ENCODE assay signal across 9 cellular contexts in genomic region chr7:76591602-76592304, GRCh38. TPM values are rescaled to one million over a fixed set of nuclear protein-coding genes. Genes with fewer than 3 reads are reported as not detected.
DNase-seq lines count a peak whose midpoint lies in the region; ATAC-seq, FAIRE-seq and TF ChIP-seq lines count a peak whose summit lies in the region.
"Not testable (repeated sequence)": the region's sequence is repeated elsewhere in the genome, so short reads cannot be mapped to it uniquely, and the experiment has no call there.
"Had no signal": no experiment of that assay in that cellular context is flagged by ENCODE, and none has a peak within 500 bp of the region (broad histone marks: within the 10 kb centered on the region; RNA-seq: fewer than 3 reads in every experiment).

No MANE protein-coding gene starts in this region.

- FAIRE-seq in GM12892 (lab: Jason Lieb, UNC), result peak; percentile 40
- FAIRE-seq in K562 (lab: Jason Lieb, UNC), result not testable (repeated sequence)

- not testable (repeated sequence) for H3K4me3 ChIP-seq in K562

- H3K9me1 ChIP-seq in K562 (ENCODE audit: control insufficient read depth, insufficient read depth, low read length), result not testable (repeated sequence)

- H3K27me3 ChIP-seq in K562 (ENCODE audit: control insufficient read depth in 2 of 2, insufficient read depth in 2 of 2, low read length in 2 of 2), result not testable (repeated sequence)

- not testable (repeated sequence) for H3K27ac ChIP-seq in K562 (ENCODE audit: extremely low read depth, low read depth, low read length)

- POLR2A ChIA-PET in K562 (lab: Yijun Ruan, JAX), result not testable (repeated sequence)

- H3K9me3 ChIP-seq in K562 (replicated peaks; ENCODE audit: control insufficient read depth, insufficient read depth, low read depth, low read length), result not testable (repeated sequence)

- H4K20me1 ChIP-seq in K562 (replicated peaks; ENCODE audit: control insufficient read depth, insufficient read depth, low read length), result not testable (repeated sequence)

- not testable (repeated sequence) for TF ChIP-seq RAD21 in K562 (CRISPR knock-in tag; conservative IDR thresholded peaks at IDR 0.05 in 1 of 2, IDR thresholded peaks at IDR 0.05 in 1 of 2)

- H3K79me2 ChIP-seq in K562 (ENCODE audit: control insufficient read depth, insufficient read depth, low read length), result peaks cover 21% of the 10 kb centered on the region

- peaks cover 21% of the 10 kb centered on the region; the same call in 2 of the 3 replicates for H3K36me3 ChIP-seq in K562 (ENCODE audit: control insufficient read depth, insufficient read depth, low read length)

- ATAC-seq in GM19035 (IDR thresholded peaks at IDR 0.05; ENCODE audit: unreplicated experiment), result peak; percentile 73
- ATAC-seq in GM21447 (IDR thresholded peaks at IDR 0.05; ENCODE audit: unreplicated experiment), result peak; percentile 74
- peak; percentile 66 for ATAC-seq in HG02798 (IDR thresholded peaks at IDR 0.05; ENCODE audit: poor library complexity, unreplicated experiment)
- peak; percentile 74 for ATAC-seq in HG03135 (IDR thresholded peaks at IDR 0.05; ENCODE audit: unreplicated experiment)
- ATAC-seq in HG03575 (IDR thresholded peaks at IDR 0.05; ENCODE audit: extremely low read depth, insufficient number of reproducible peaks, low FRiP score, unreplicated experiment), result peak; percentile 48
- peak; percentile 23; the same call in 1 of the 3 replicates for ATAC-seq in K562
- ATAC-seq in stimulated activated naive B cell treated with anti-CD40 and anti-IgM and Interleukin-4, amounts not matched to agents 10 μg/mL and 1 μg/mL and 100 μg/mL, for 72 hours (replicated peaks), result peak; percentile 93 to 94

- not testable (repeated sequence) for H3K9me3 Mint-ChIP-seq in stimulated activated naive B cell treated with anti-CD40 and anti-IgM and Interleukin-4, amounts not matched to agents 10 μg/mL and 1 μg/mL and 100 μg/mL, for 72 hours

- intact Hi-C loops in K562 (cut with micrococcal nuclease), result not testable (repeated sequence)

- TF ChIP-seq POLR2A in GM12892 (IDR thresholded peaks at IDR 0.05; ENCODE audit: low read depth, low read length); K562 (conservative IDR thresholded peaks at IDR 0.05): not testable (repeated sequence)

- H3K9ac ChIP-seq in K562 (ENCODE audit: insufficient read depth in 1 of 2, low read depth in 2 of 2, low read length in 2 of 2), result not testable (repeated sequence)

- H3K4me1 ChIP-seq in K562 (replicated peaks in 1 of 2; ENCODE audit: control insufficient read depth in 2 of 2, insufficient read depth in 2 of 2, low read length in 2 of 2), result not testable (repeated sequence)

- H3K4me2 ChIP-seq in K562 (ENCODE audit: insufficient read depth, low read length), result not testable (repeated sequence)

- CTCF ChIA-PET in K562 (lab: Yijun Ruan, JAX; ENCODE audit: low intra/inter-chr PET ratio), result not testable (repeated sequence)

- peak overlapping the region in 1 of 2 donors; percentile 25 for H3K4me3 Mint-ChIP-seq in stimulated activated naive B cell treated with anti-CD40 and anti-IgM and Interleukin-4, amounts not matched to agents 10 μg/mL and 1 μg/mL and 100 μg/mL, for 72 hours

- not testable (repeated sequence) for DNase-seq in GM12892 (ENCODE audit: insufficient read length); K562 (ENCODE audit: extremely low read depth in 1 of 4, low spot score in 3 of 4)
- DNase-seq in stimulated activated naive B cell treated with anti-CD40 and anti-IgM and Interleukin-4, amounts not matched to agents 10 μg/mL and 1 μg/mL and 100 μg/mL, for 72 hours, result peak; percentile 19

- BruUV-seq in K562 (replicated peaks; lab: Mats Ljungman, UMichigan), result not testable (repeated sequence)

- not testable (repeated sequence) for H3K27me3 Mint-ChIP-seq in stimulated activated naive B cell treated with anti-CD40 and anti-IgM and Interleukin-4, amounts not matched to agents 10 μg/mL and 1 μg/mL and 100 μg/mL, for 72 hours

- H2AFZ ChIP-seq in K562 (ENCODE audit: low read depth, low read length), result not testable (repeated sequence)

- WGBS in K562 (ENCODE audit: insufficient coverage, low coverage, missing lambda C conversion rate), result 77% methylated on average over 2 of the region's 2 CpGs

- peaks cover 25 to 54% of the 10 kb centered on the region in 2 donors for H3K4me1 Mint-ChIP-seq in stimulated activated naive B cell treated with anti-CD40 and anti-IgM and Interleukin-4, amounts not matched to agents 10 μg/mL and 1 μg/mL and 100 μg/mL, for 72 hours

- H3K27ac Mint-ChIP-seq in stimulated activated naive B cell treated with anti-CD40 and anti-IgM and Interleukin-4, amounts not matched to agents 10 μg/mL and 1 μg/mL and 100 μg/mL, for 72 hours, result peak overlapping the region; percentile 84

- in situ Hi-C loops in K562 (cut with MboI), result not testable (repeated sequence)

- TF ChIP-seq EP300 in K562 (IDR thresholded peaks at IDR 0.05; ENCODE audit: low read length), result not testable (repeated sequence)

- peaks cover 4 to 13% of the 10 kb centered on the region in 2 donors for H3K36me3 Mint-ChIP-seq in stimulated activated naive B cell treated with anti-CD40 and anti-IgM and Interleukin-4, amounts not matched to agents 10 μg/mL and 1 μg/mL and 100 μg/mL, for 72 hours

- TF ChIP-seq CTCF in K562 (IDR thresholded peaks at IDR 0.05 in 2 of 3, conservative IDR thresholded peaks at IDR 0.05 in 1 of 3; ENCODE audit: insufficient read depth in 2 of 3, low read depth in 1 of 3, low read length in 3 of 3), result not testable (repeated sequence)

TF ChIP-seq in K562, 482 proteins besides CTCF, POLR2A, EP300 and RAD21:
- TF ChIP-seq ZNF263 (CRISPR knock-in tag; IDR thresholded peaks at IDR 0.05; ENCODE audit: borderline replicate concordance), result peak; percentile 46; the same call in 1 of the 2 replicates
TF ChIP-seq in K562: peak in this region for 1; not testable (repeated sequence) for 481.

RNA-seq across cellular contexts. Expression of gene POMZP3, which starts 35.3 kb away (rescaled TPM):
- polyA plus RNA-seq in GM12892 (2012; ENCODE audit: missing spikeins), result 9.5 TPM
- total RNA-seq in K562 (2011; cell fraction: chromatin; rRNA removed; ENCODE audit: low replicate concordance), result 14.2 and 28.7 TPM in 2 replicates
- total RNA-seq in K562 (2011; cell fraction: nucleolus; rRNA removed), result 21.8 and 25.5 TPM in 2 replicates
- 19.4 and 23.0 TPM in 2 replicates for total RNA-seq in K562 (2011; cell fraction: nucleoplasm; rRNA removed)
- 5.4 and 5.7 TPM in 2 replicates for total RNA-seq in K562 (2014; rRNA removed)
- 3.8 and 4.5 TPM in 2 replicates for total RNA-seq in K562 (2014; rRNA removed; fragmentation: Illumina TruSeq; extraction: Trizol)
- 4.0 and 4.9 TPM in 2 replicates for total RNA-seq in K562 (2015; rRNA removed; fragmentation: Illumina TruSeq; extraction: Trizol)
- 13.4 and 15.8 TPM in 2 replicates for total RNA-seq in K562 (2021)
- 3.7 and 6.4 TPM in 2 replicates for polyA plus RNA-seq in K562 (2011; rRNA removed)
- 4.4 and 6.1 TPM in 2 replicates for polyA plus RNA-seq in K562 (2011; cell fraction: cytosol; rRNA removed)
- polyA plus RNA-seq in K562 (2011; cell fraction: nucleus; rRNA removed), result 4.6 and 9.7 TPM in 2 replicates
- polyA plus RNA-seq in K562 (2012), result 9.8 and 16.9 TPM in 2 replicates
- 8.2 and 8.8 TPM in 2 replicates for polyA plus RNA-seq in K562 (2014; fragmentation: Illumina TruSeq; extraction: Trizol)
- 1 to 10 TPM; 2.3 to 3.2 TPM for polyA plus RNA-seq in K562 (2014; fragmentation: Nextera tagmentation; extraction: Ambion mirVana)
- 4.6 and 7.6 TPM in 2 replicates for polyA plus RNA-seq in K562 (2014; rRNA removed)
- polyA minus RNA-seq in K562 (2011; rRNA and poly(A)+ RNA removed), result 4.8 and 6.7 TPM in 2 replicates
- polyA minus RNA-seq in K562 (2011; cell fraction: cytosol; rRNA and poly(A)+ RNA removed), result 3.9 and 7.2 TPM in 2 replicates
- 7.7 and 10.9 TPM in 2 replicates for polyA minus RNA-seq in K562 (2011; cell fraction: nucleus; rRNA and poly(A)+ RNA removed)

RNA-seq across cellular contexts. Expression of gene SPDYE16, which starts 48.7 kb away (rescaled TPM):
- polyA plus RNA-seq in GM12892 (2012; ENCODE audit: missing spikeins), result 1.8 TPM
- total RNA-seq in K562 (2011; cell fraction: chromatin; rRNA removed; ENCODE audit: low replicate concordance), result 0.28 and 0.77 TPM in 2 replicates
- 0.39 TPM in 1 of 2 replicates, not detected in the other for total RNA-seq in K562 (2011; cell fraction: nucleolus; rRNA removed)
- 0.22 TPM in 1 of 2 replicates, not detected in the other for total RNA-seq in K562 (2011; cell fraction: nucleoplasm; rRNA removed)
- total RNA-seq in K562 (2014; rRNA removed), result not detected in 2 replicates
- total RNA-seq in K562 (2014; rRNA removed; fragmentation: Illumina TruSeq; extraction: Trizol), result not detected in 2 replicates
- not detected in 2 replicates for total RNA-seq in K562 (2015; rRNA removed; fragmentation: Illumina TruSeq; extraction: Trizol)
- 0.13 TPM in 1 of 2 replicates, not detected in the other for total RNA-seq in K562 (2021)
- 0.04 TPM in 1 of 2 replicates, not detected in the other for polyA plus RNA-seq in K562 (2011; rRNA removed)
- not detected in 2 replicates for polyA plus RNA-seq in K562 (2011; cell fraction: cytosol; rRNA removed)
- 0.03 and 0.17 TPM in 2 replicates for polyA plus RNA-seq in K562 (2011; cell fraction: nucleus; rRNA removed)
- 0.20 and 0.46 TPM in 2 replicates for polyA plus RNA-seq in K562 (2012)
- 0.06 TPM in 2 replicates for polyA plus RNA-seq in K562 (2014; fragmentation: Illumina TruSeq; extraction: Trizol)
- under 1 TPM; 0.04 to 0.06 TPM for polyA plus RNA-seq in K562 (2014; fragmentation: Nextera tagmentation; extraction: Ambion mirVana)
- not detected in 2 replicates for polyA plus RNA-seq in K562 (2014; rRNA removed)
- polyA minus RNA-seq in K562 (2011; rRNA and poly(A)+ RNA removed), result 0.15 TPM in 1 of 2 replicates, not detected in the other
- polyA minus RNA-seq in K562 (2011; cell fraction: cytosol; rRNA and poly(A)+ RNA removed), result not detected in 2 replicates
- 0.27 TPM in 1 of 2 replicates, not detected in the other for polyA minus RNA-seq in K562 (2011; cell fraction: nucleus; rRNA and poly(A)+ RNA removed)
- total RNA-seq: omental fat pad had no signal

Comparison
In these comparisons a context has a peak if more than half of its experiments do, and no peak if none do; other contexts are left out.
1. ATAC-seq: peak in every context shown above with its lines; median percentile 94 in stimulated activated naive B cell treated with anti-CD40 and anti-IgM and Interleukin-4, amounts not matched to agents 10 μg/mL and 1 μg/mL and 100 μg/mL, for 72 hours; 74 in GM21447; 74 in HG03135; 73 in GM19035; 66 in HG02798; 48 in HG03575; 23 in K562.